8 cellular contexts compared by ENCODE assay signal in genomic region chr6:160992323-160993314, GRCh38. TPM values are rescaled to one million over a fixed set of nuclear protein-coding genes. Genes with fewer than 3 reads are reported as not detected.
A peak's percentile ranks its signal among the peaks of the same experiment; 100 is the strongest.
DNase-seq lines count a peak whose midpoint lies in the region; ATAC-seq and TF ChIP-seq lines count a peak whose summit lies in the region.

No MANE protein-coding gene starts in this region.

- H3K27ac ChIP-seq in Karpas-422 (ENCODE audit: low read length) (no peak overlapping the region), RWPE2 (ENCODE audit: poor library complexity, severe bottlenecking) (peak overlapping the region; percentile 90), iPS DF 6.9 (ENCODE audit: low read length) (no peak overlapping the region)

- peak overlapping the region; percentile 83 for H3K9ac ChIP-seq in Karpas-422 (ENCODE audit: low read length)

- H3K9me3 ChIP-seq in Karpas-422 (ENCODE audit: low read length) (no peaks in the 10 kb centered on the region), RWPE2 (ENCODE audit: severe bottlenecking) (peaks cover 7% of the 10 kb centered on the region), iPS DF 6.9 (ENCODE audit: control insufficient read depth, insufficient read depth, low read length) (no peaks in the 10 kb centered on the region)

- H4K20me1 ChIP-seq in Karpas-422 (ENCODE audit: insufficient read depth, low read depth, low read length), result peaks cover 34% of the 10 kb centered on the region

- in situ Hi-C loops in astrocyte of the spinal cord (cut with HindIII; ENCODE audit: low sequenced_read_pairs), result no loop called here

- H3K27me3 ChIP-seq in Karpas-422 (ENCODE audit: low read length), result no peaks in the 10 kb centered on the region; the same call in 1 of the 2 replicates
- H3K27me3 ChIP-seq in RWPE2 (ENCODE audit: insufficient read depth, poor library complexity, severe bottlenecking), result no peaks in the 10 kb centered on the region
- no peaks in the 10 kb centered on the region for H3K27me3 ChIP-seq in iPS DF 6.9 (ENCODE audit: control insufficient read depth, insufficient read depth, low read length)

- H3K4me1 ChIP-seq in Karpas-422 (ENCODE audit: low read length), result peaks cover 15% of the 10 kb centered on the region
- H3K4me1 ChIP-seq in RWPE2 (ENCODE audit: insufficient read depth, poor library complexity, severe bottlenecking), result peaks cover 27% of the 10 kb centered on the region
- H3K4me1 ChIP-seq in iPS DF 6.9 (ENCODE audit: control insufficient read depth, insufficient read depth, low read length), result no peaks in the 10 kb centered on the region

- intact Hi-C loops in sciatic nerve (cut with DNase I), result no loop called here

- peaks cover 19% of the 10 kb centered on the region for H3K79me2 ChIP-seq in Karpas-422 (ENCODE audit: low read length)

- peak; percentile 29 for ATAC-seq in GM21825 (IDR thresholded peaks at IDR 0.05; ENCODE audit: unreplicated experiment)
- ATAC-seq in RWPE2 (ENCODE audit: low read depth), result peak; percentile 55
- ATAC-seq in sciatic nerve, result peak; percentile 84

- H3K36me3 ChIP-seq in Karpas-422 (ENCODE audit: insufficient read depth, low read length) (no peaks in the 10 kb centered on the region), RWPE2 (ENCODE audit: low read depth) (peaks cover 17% of the 10 kb centered on the region), iPS DF 6.9 (ENCODE audit: control insufficient read depth, insufficient read depth, low read length) (no peaks in the 10 kb centered on the region)

- TF ChIP-seq CTCF in RWPE2 (IDR thresholded peaks at IDR 0.05; ENCODE audit: poor library complexity, severe bottlenecking), result peak; percentile 88
- TF ChIP-seq CTCF in astrocyte of the spinal cord (IDR thresholded peaks at IDR 0.05; ENCODE audit: low read depth, low read length), result peak; percentile 77

- no peaks in the 10 kb centered on the region for H3K9me2 ChIP-seq in Karpas-422 (replicated peaks; ENCODE audit: insufficient read depth, low read length)

- H3K4me3 ChIP-seq in Karpas-422 (ENCODE audit: low read length) (peak overlapping the region; percentile 82), RWPE2 (ENCODE audit: severe bottlenecking) (peak overlapping the region; percentile 95), astrocyte of the spinal cord (ENCODE audit: low read depth, low read length) (peak overlapping the region; percentile 86), iPS DF 6.9 (ENCODE audit: low read length) (peak overlapping the region; percentile 74)

- H2AFZ ChIP-seq in Karpas-422 (ENCODE audit: low read length), result peak overlapping the region; percentile 100

- H3K4me2 ChIP-seq in Karpas-422 (ENCODE audit: low read depth, low read length, poor library complexity, severe bottlenecking), result peak overlapping the region; percentile 92

- no CpG with 5 or more reads among the region's 19 CpGs for WGBS in iPS DF 6.9 (ENCODE audit: insufficient coverage, insufficient read length)

- DNase-seq in NCI-H2196 treated with DMSO at 0.1 percent for 48 hours (lab: John Stamatoyannopoulos, UW; ENCODE audit: unreplicated experiment) (peak; percentile 2), NCI-H2196 (lab: John Stamatoyannopoulos, UW; ENCODE audit: unreplicated experiment) (no peak), Karpas-422 (peak; percentile 71), RWPE2 (ENCODE audit: low spot score) (no peak), astrocyte of the spinal cord (ENCODE audit: low read depth, low spot score) (peak; percentile 80), iPS DF 6.9 (ENCODE audit: low read depth, low spot score) (no peak), sciatic nerve (ENCODE audit: low spot score) (no peak)

RNA-seq across cellular contexts. Expression of gene MAP3K4, which starts 1.1 kb away (rescaled TPM):
- 22.4 and 29.9 TPM in 2 replicates for total RNA-seq in Karpas-422 (2014; rRNA removed; shearing (Covaris generic); ENCODE audit: low replicate concordance)
- 95.0 TPM for total RNA-seq in sciatic nerve

Comparison
In these comparisons a context has a peak if more than half of its experiments do, and no peak if none do; other contexts are left out.
1. DNase-seq: peak in NCI-H2196 treated with DMSO at 0.1 percent for 48 hours (single experiment), Karpas-422 (single experiment) and astrocyte of the spinal cord (single experiment); none in NCI-H2196 (single experiment), RWPE2 (single experiment), iPS DF 6.9 (single experiment) and sciatic nerve (single experiment).
2. ATAC-seq: peak in every context shown above with its lines; median percentile 84 in sciatic nerve; 55 in RWPE2; 29 in GM21825.
3. Peak in every context shown above with its lines, with median percentiles within 50 percentile points of each other: H3K4me3 ChIP-seq.